In the genomic region with DNA sequence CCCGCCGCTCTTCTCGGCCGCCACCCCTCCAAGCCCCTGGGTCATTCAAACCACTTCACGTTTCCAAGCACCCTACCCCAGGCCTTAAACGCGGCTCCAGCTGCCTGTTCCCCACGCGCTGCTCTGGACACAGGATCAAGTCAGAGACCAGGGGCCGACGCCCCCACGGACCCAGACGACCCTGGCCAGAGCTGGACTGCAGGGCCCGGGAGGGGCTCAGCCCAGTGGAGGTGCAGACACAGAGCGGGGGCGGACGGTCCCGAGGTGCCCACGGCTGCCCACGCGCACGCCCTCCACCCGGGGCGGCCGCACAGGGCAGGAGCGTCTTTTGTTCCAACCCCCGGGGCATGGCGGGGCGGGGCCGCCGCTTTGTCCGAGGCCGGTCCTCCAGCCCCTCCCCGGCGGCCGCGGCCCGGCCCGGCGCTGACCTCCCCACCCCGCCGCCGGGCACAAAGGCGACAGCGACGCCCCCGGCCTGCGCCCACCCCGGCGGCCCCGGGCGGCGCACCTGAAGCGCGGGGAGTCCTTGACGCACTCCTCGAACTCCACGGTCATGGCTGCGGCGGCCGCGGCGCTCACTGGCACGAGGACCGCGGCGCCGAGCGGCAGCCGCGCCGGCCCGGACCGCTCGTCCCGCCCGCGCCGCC, we compare ENCODE assay signal across 8 cellular contexts. TPM values are rescaled to one million over a fixed set of nuclear protein-coding genes. Genes with fewer than 3 reads are reported as not detected.
DNase-seq lines count a peak whose midpoint lies in the region; ATAC-seq and TF ChIP-seq lines count a peak whose summit lies in the region.

No MANE protein-coding gene starts in this region.

- peak overlapping the region in 9 of 10 donors; percentile 57 to 97 (median 84) for H3K27ac Mint-ChIP-seq in naive thymus-derived CD8-positive, alpha-beta T cell

- H3K4me2 ChIP-seq in DOHH2 (ENCODE audit: low read length), result peak overlapping the region; percentile 84
- H3K4me2 ChIP-seq in OCI-LY7 (ENCODE audit: low read length), result peak overlapping the region; percentile 99

- peaks cover 6 to 26% (median 22%) of the 10 kb centered on the region in 4 donors for H3K4me1 Mint-ChIP-seq in naive thymus-derived CD8-positive, alpha-beta T cell

- no peak for TF ChIP-seq CTCF in DOHH2 (IDR thresholded peaks at IDR 0.05; ENCODE audit: low read depth, low read length, poor library complexity, severe bottlenecking)
- no peak for TF ChIP-seq CTCF in OCI-LY7 (conservative IDR thresholded peaks at IDR 0.05; ENCODE audit: low read length)

- H4K20me1 ChIP-seq in DOHH2 (ENCODE audit: control insufficient read depth, insufficient read depth, low read depth, low read length) (no peaks in the 10 kb centered on the region), OCI-LY7 (ENCODE audit: insufficient read depth, low read length) (peaks cover 5% of the 10 kb centered on the region; the same call in 1 of the 2 replicates)

- no peaks in the 10 kb centered on the region for H3K9me3 Mint-ChIP-seq in naive thymus-derived CD8-positive, alpha-beta T cell

- no peak overlapping the region for H3K27ac ChIP-seq in DOHH2 (ENCODE audit: low read depth, low read length)
- H3K27ac ChIP-seq in OCI-LY7 (ENCODE audit: low read depth, low read length, poor library complexity, severe bottlenecking), result no peak overlapping the region

- H3K36me3 ChIP-seq in DOHH2 (ENCODE audit: control insufficient read depth, low read length), result peaks cover 29% of the 10 kb centered on the region
- peaks cover 29% of the 10 kb centered on the region for H3K36me3 ChIP-seq in OCI-LY7 (ENCODE audit: insufficient read depth, low read length)
- H3K36me3 ChIP-seq in endocrine pancreas (ENCODE audit: control insufficient read depth, insufficient read depth, low read length), result peaks cover 5% of the 10 kb centered on the region

- ATAC-seq in GM21737 (IDR thresholded peaks at IDR 0.05; ENCODE audit: unreplicated experiment), result peak; percentile 0
- peak in 1 of 2 donors; percentile 2 for ATAC-seq in naive thymus-derived CD8-positive, alpha-beta T cell

- POLR2A ChIA-PET in OCI-LY7 (lab: Charles Lee), result no interaction called here
- POLR2A ChIA-PET in naive thymus-derived CD8-positive, alpha-beta T cell (lab: Charles Lee), result interaction anchor here (1.0 to 1.1 kb wide), 2 partner anchors 66 to 132 kb away, joined by 3 to 4 read pairs; no protein-coding TSS in a partner anchor

- no peaks in the 10 kb centered on the region for H3K27me3 Mint-ChIP-seq in naive thymus-derived CD8-positive, alpha-beta T cell

- peak overlapping the region; percentile 82 to 90 (median 88) for H3K4me3 Mint-ChIP-seq in naive thymus-derived CD8-positive, alpha-beta T cell

- peak overlapping the region; percentile 79 for H3K4me3 ChIP-seq in DOHH2 (ENCODE audit: low read length)
- H3K4me3 ChIP-seq in OCI-LY7 (ENCODE audit: low read depth, low read length, poor library complexity, severe bottlenecking), result peak overlapping the region; percentile 89
- H3K4me3 ChIP-seq in endocrine pancreas (ENCODE audit: control insufficient read depth, insufficient read depth, low read length), result peak overlapping the region; percentile 38

- H3K9ac ChIP-seq in endocrine pancreas (ENCODE audit: control insufficient read depth, insufficient read depth, low read length), result no peak overlapping the region

- H2AFZ ChIP-seq in OCI-LY7 (ENCODE audit: low read length), result no peak overlapping the region

- CTCF ChIA-PET in OCI-LY7 (lab: Charles Lee; ENCODE audit: unreplicated experiment), result no interaction called here

- no peaks in the 10 kb centered on the region for H3K9me2 ChIP-seq in DOHH2 (replicated peaks; ENCODE audit: control insufficient read depth, low read length)
- no peaks in the 10 kb centered on the region for H3K9me2 ChIP-seq in OCI-LY7 (ENCODE audit: insufficient read depth, low read length)

- H3K9me3 ChIP-seq in DOHH2 (ENCODE audit: control insufficient read depth, insufficient read depth, low read length), result no peaks in the 10 kb centered on the region
- H3K9me3 ChIP-seq in OCI-LY7 (ENCODE audit: low read length), result no peaks in the 10 kb centered on the region
- H3K9me3 ChIP-seq in endocrine pancreas (ENCODE audit: control insufficient read depth, low read length), result no peaks in the 10 kb centered on the region

- BruUV-seq in OCI-LY7 (replicated peaks; lab: Mats Ljungman, UMichigan), result no TSS peak

- peaks cover 36% of the 10 kb centered on the region for H3K4me1 ChIP-seq in DOHH2 (ENCODE audit: control insufficient read depth, low read length)
- H3K4me1 ChIP-seq in OCI-LY7 (ENCODE audit: insufficient read depth, low read length, poor library complexity, severe bottlenecking), result peaks cover 35% of the 10 kb centered on the region
- H3K4me1 ChIP-seq in endocrine pancreas (ENCODE audit: control insufficient read depth, insufficient read depth, low read length), result no peaks in the 10 kb centered on the region

- no peak for DNase-seq in OCI-LY7 (ENCODE audit: low spot score)
- DNase-seq in naive thymus-derived CD8-positive, alpha-beta T cell, result peak in 1 of 10 donors; percentile 12
- DNase-seq in SKM-1 treated with dmso at 0.1 percent for 144 hours (lab: John Stamatoyannopoulos, UW; ENCODE audit: unreplicated experiment), result no peak
- no peak for DNase-seq in GDM1 (lab: John Stamatoyannopoulos, UW)
- no peak for DNase-seq in NAMALWA (ENCODE audit: low spot score)

- H3K27me3 ChIP-seq in DOHH2 (ENCODE audit: control insufficient read depth, low read length), result no peaks in the 10 kb centered on the region
- no peaks in the 10 kb centered on the region for H3K27me3 ChIP-seq in endocrine pancreas (ENCODE audit: control insufficient read depth, insufficient read depth, low read length)

- peaks cover 40% of the 10 kb centered on the region for H3K79me2 ChIP-seq in DOHH2 (ENCODE audit: control insufficient read depth, low read length)
- no peaks in the 10 kb centered on the region; the same call in 1 of the 2 replicates for H3K79me2 ChIP-seq in OCI-LY7 (ENCODE audit: insufficient read depth, low read depth, low read length)

- H3F3A ChIP-seq in DOHH2 (ENCODE audit: control insufficient read depth, insufficient read depth), result peaks cover 2% of the 10 kb centered on the region; the same call in 1 of the 2 replicates

- H3K36me3 Mint-ChIP-seq in naive thymus-derived CD8-positive, alpha-beta T cell, result peaks cover 0 to 3% (median 0%) of the 10 kb centered on the region in 3 donors

- intact Hi-C loops in OCI-LY7 (cut with micrococcal nuclease; ENCODE audit: unreplicated experiment), result loop anchor here (5.0 kb wide), 3 partner anchors 75 to 275 kb away; a partner anchor contains a TSS

RNA-seq across cellular contexts. Expression of a gene that starts 0.3 kb away (rescaled TPM):
- 26.3 and 26.8 TPM in 2 replicates for total RNA-seq in OCI-LY7 (2014; rRNA removed; shearing (Covaris generic))
- 47.6 and 47.7 TPM in 2 replicates for total RNA-seq in OCI-LY7 (2022)
- 10 to 100 TPM; 65.3 to 69.1 TPM for total RNA-seq in naive thymus-derived CD8-positive, alpha-beta T cell
- polyA plus RNA-seq in naive thymus-derived CD8-positive, alpha-beta T cell, result 1 to 10 TPM; 2.0 to 6.7 (median 3.5) TPM

RNA-seq across cellular contexts. Expression of a gene that starts 1.0 kb away (rescaled TPM):
- 41.8 and 57.1 TPM in 2 replicates for total RNA-seq in OCI-LY7 (2014; rRNA removed; shearing (Covaris generic))
- total RNA-seq in OCI-LY7 (2022), result 31.3 and 32.2 TPM in 2 replicates
- 10 to 100 TPM; 19.6 to 23.4 TPM for total RNA-seq in naive thymus-derived CD8-positive, alpha-beta T cell
- 10 to 100 TPM; 14.5 to 18.2 (median 17.7) TPM for polyA plus RNA-seq in naive thymus-derived CD8-positive, alpha-beta T cell

RNA-seq across cellular contexts. Expression of a gene that starts 17.1 kb away (rescaled TPM):
- 128 and 142 TPM in 2 replicates for total RNA-seq in OCI-LY7 (2014; rRNA removed; shearing (Covaris generic))
- 146 and 162 TPM in 2 replicates for total RNA-seq in OCI-LY7 (2022)
- 100 to 1,000 TPM; 171 to 174 TPM for total RNA-seq in naive thymus-derived CD8-positive, alpha-beta T cell
- 10 to 100 TPM; 51.7 to 65.1 (median 59.9) TPM for polyA plus RNA-seq in naive thymus-derived CD8-positive, alpha-beta T cell

RNA-seq across cellular contexts. Expression of a gene that starts 17.2 kb away (rescaled TPM):
- total RNA-seq in OCI-LY7 (2014; rRNA removed; shearing (Covaris generic)), result 16.6 and 18.5 TPM in 2 replicates
- 20.3 and 20.6 TPM in 2 replicates for total RNA-seq in OCI-LY7 (2022)
- total RNA-seq in naive thymus-derived CD8-positive, alpha-beta T cell, result 10 to 100 TPM; 25.5 to 25.9 TPM
- 10 to 100 TPM in 2 of 3 donors, 1 to 10 TPM in 1; 9.3 to 19.9 (median 11.6) TPM for polyA plus RNA-seq in naive thymus-derived CD8-positive, alpha-beta T cell

RNA-seq across cellular contexts. Expression of a gene that starts 23.7 kb away (rescaled TPM):
- total RNA-seq in OCI-LY7 (2014; rRNA removed; shearing (Covaris generic)), result 0.41 and 1.1 TPM in 2 replicates
- total RNA-seq in OCI-LY7 (2022), result 0.99 and 1.2 TPM in 2 replicates
- total RNA-seq in naive thymus-derived CD8-positive, alpha-beta T cell, result 1 to 10 TPM; 2.7 to 3.0 TPM
- polyA plus RNA-seq in naive thymus-derived CD8-positive, alpha-beta T cell, result under 1 TPM in 1 of 3 donors, not detected in 2; 0.10 TPM

Comparison
In these comparisons a context has a peak if more than half of its experiments do, and no peak if none do; other contexts are left out.
1. H3K4me3 ChIP-seq: peak in every context shown above with its lines; median percentile 89 in OCI-LY7; 79 in DOHH2; 38 in endocrine pancreas.